ENCODE assay signal across 21 cellular contexts in the genomic region with DNA sequence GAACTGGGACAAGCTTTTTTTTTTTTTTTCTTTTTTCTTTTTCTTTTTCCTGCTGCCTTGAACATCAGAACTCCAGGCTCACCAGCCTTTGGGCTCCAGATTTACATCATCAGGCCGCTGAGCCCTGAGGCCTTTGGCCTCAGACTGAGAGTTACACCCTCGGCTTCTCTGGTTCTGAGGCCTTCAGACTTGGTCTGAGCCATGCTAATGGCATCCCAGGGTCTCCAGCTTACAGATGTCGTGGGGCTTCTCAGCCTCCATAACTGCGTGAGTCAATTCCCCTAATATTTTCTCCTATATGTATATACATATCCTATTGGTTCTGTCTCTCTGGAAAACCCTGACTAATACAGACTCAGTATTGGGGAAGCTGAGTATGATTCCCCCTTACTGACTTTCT.
"Had no signal": no experiment of that assay in that cellular context is flagged by ENCODE, and none has a peak within 500 bp of the region (broad histone marks: within the 10 kb centered on the region; RNA-seq: fewer than 3 reads in every experiment).

No MANE protein-coding gene starts in this region.

- H3K9me3 ChIP-seq: breast epithelium, colonic mucosa, esophagus squamous epithelium, lower lobe of right lung, testis, uterus had no signal

- H3K27me3 ChIP-seq: breast epithelium, colonic mucosa, dorsolateral prefrontal cortex, esophagus squamous epithelium, testis, uterus had no signal

- H3K27ac ChIP-seq: breast epithelium, colonic mucosa, dorsolateral prefrontal cortex, esophagus squamous epithelium, lower lobe of right lung, testis, uterus, WERI-Rb-1 had no signal

- H3K36me3 ChIP-seq: breast epithelium, colonic mucosa, esophagus squamous epithelium, lower lobe of right lung, uterus, WERI-Rb-1 had no signal

- H3K4me3 ChIP-seq: breast epithelium, colonic mucosa, dorsolateral prefrontal cortex, esophagus squamous epithelium, lower lobe of right lung, testis, uterus had no signal

- H3K4me1 ChIP-seq: breast epithelium, colonic mucosa, esophagus squamous epithelium, lower lobe of right lung, testis, uterus had no signal

- DNase-seq: activated CD4-positive, CD25-positive, alpha-beta regulatory T cell treated with anti-CD3 and anti-CD28 coated beads, Interleukin-2, amount 50 U/mL, for 72 hours; activated gamma-delta T cell treated with Interleukin-2 at 50 U/mL for 16 hours; activated T-cell treated with anti-CD3 and anti-CD28 coated beads, Interleukin-2, amount 50 U/mL, for 1 hour; aorta; colonic mucosa; dorsolateral prefrontal cortex; esophagus squamous epithelium; lower lobe of right lung; naive thymus-derived CD4-positive, alpha-beta T cell; occipital lobe; posterior cingulate gyrus; stimulated activated CD4-positive, alpha-beta T cell treated with anti-CD3 and anti-CD28 coated beads, Interleukin-2, amount 100 ng/mL, for 48 hours; stimulated activated CD8-positive, alpha-beta memory T cell treated with anti-CD3 and anti-CD28 coated beads, Interleukin-4, amount 100 ng/mL, for 48 hours; stimulated activated naive B cell treated with anti-CD40 and anti-IgM and Interleukin-4, amounts not matched to agents 10 μg/mL and 1 μg/mL and 100 μg/mL, for 72 hours; T-helper 2 cell; testis; uterus; WERI-Rb-1 had no signal

- ATAC-seq: left lobe of liver; lower lobe of right lung; naive thymus-derived CD4-positive, alpha-beta T cell; sciatic nerve; stimulated activated naive B cell treated with anti-CD40 and anti-IgM and Interleukin-4, amounts not matched to agents 10 μg/mL and 1 μg/mL and 100 μg/mL, for 72 hours had no signal
